Comparison of ENCODE assay signal across 18 cellular contexts in genomic region chr21:19198801-19199200, GRCh38.
"Had no signal": no experiment of that assay in that cellular context is flagged by ENCODE, and none has a peak within 500 bp of the region (broad histone marks: within the 10 kb centered on the region; RNA-seq: fewer than 3 reads in every experiment).

No MANE protein-coding gene starts in this region.

- H3K4me3 ChIP-seq: left lung, lung, spleen, upper lobe of left lung had no signal

- H3K27ac ChIP-seq: left lung, spleen, upper lobe of left lung had no signal

- H3K9me3 ChIP-seq: left lung, upper lobe of left lung had no signal

- H3K36me3 ChIP-seq: left lung, spleen, upper lobe of left lung had no signal

- ATAC-seq: activated CD8-positive, alpha-beta T cell treated with anti-CD3 and anti-CD28 coated beads, Interleukin-2, amount 10 ng/mL, durations not matched to agents 7 days and 5 days; activated naive CD4-positive, alpha-beta T cell treated with anti-CD3 and anti-CD28 coated beads, Interleukin-2, amount 50 U/mL, for 72 hours; left lung; natural killer cell had no signal

- H3K4me1 ChIP-seq: left lung, spleen, upper lobe of left lung had no signal

- DNase-seq: activated CD4-positive, alpha-beta T cell treated with anti-CD3 and anti-CD28 coated beads, Interleukin-2, amount 10 ng/mL, durations not matched to agents 7 days and 5 days; activated CD4-positive, CD25-positive, alpha-beta regulatory T cell treated with anti-CD3 and anti-CD28 coated beads, Interleukin-2, amount 50 U/mL, for 72 hours; activated CD8-positive, alpha-beta T cell treated with anti-CD3 and anti-CD28 coated beads, Interleukin-2, amount 10 ng/mL, durations not matched to agents 7 days and 5 days; activated gamma-delta T cell treated with Interleukin-2 at 50 U/mL for 16 hours; aorta; dermis blood vessel endothelial cell; effector CD8-positive, alpha-beta T cell; foreskin melanocyte; islet precursor cell; left lung; natural killer cell; spleen; stimulated activated CD4-positive, alpha-beta T cell treated with anti-CD3 and anti-CD28 coated beads, Interleukin-4, amount 100 ng/mL, for 1 hour; stimulated activated naive CD4-positive, alpha-beta T cell; T-helper 2 cell; upper lobe of left lung had no signal

- H3K27me3 ChIP-seq: left lung, spleen, upper lobe of left lung had no signal
